Comparison of ENCODE assay signal across 1 cellular context in the genomic region with DNA sequence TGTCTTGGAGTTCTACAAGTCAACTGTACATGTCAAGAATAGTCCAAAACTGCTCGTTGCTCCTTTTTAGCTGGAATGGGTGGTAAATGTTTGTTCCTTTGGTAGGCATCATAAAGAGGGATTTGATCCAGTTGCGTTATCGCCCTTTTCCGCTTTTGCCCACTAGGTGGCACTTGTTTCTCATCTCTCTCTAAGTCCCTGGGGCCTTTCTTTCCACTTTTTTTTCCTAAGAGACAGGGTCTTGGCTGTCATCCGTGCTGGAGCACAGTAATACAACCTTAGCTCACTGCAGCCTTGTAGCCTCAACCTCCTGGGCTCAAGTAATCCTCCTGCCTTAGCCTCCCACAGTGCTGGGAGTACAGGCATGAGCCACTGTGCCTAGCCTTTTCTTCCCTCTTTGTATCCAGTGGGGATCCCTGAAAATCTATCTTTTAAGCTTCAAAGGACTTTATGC.
A peak's percentile ranks its signal among the peaks of the same experiment; 100 is the strongest.
TF ChIP-seq lines count a peak whose summit lies in the region.

No MANE protein-coding gene starts in this region.

TF ChIP-seq in H1, 55 proteins besides CTCF, POLR2A, EP300 and RAD21:
- TF ChIP-seq TEAD4 (IDR thresholded peaks at IDR 0.05; ENCODE audit: low read depth, low read length): no peak
- peak; percentile 42; the same call in 1 of the 2 replicates for TF ChIP-seq KDM1A (IDR thresholded peaks at IDR 0.05; ENCODE audit: borderline replicate concordance, low read length)
- TF ChIP-seq RNF2 (IDR thresholded peaks at IDR 0.05; ENCODE audit: borderline replicate concordance, low read depth, low read length, missing control alignments, poor library complexity, severe bottlenecking): no peak
- TF ChIP-seq CEBPB (IDR thresholded peaks at IDR 0.05; ENCODE audit: low read depth, low read length): 0 out of 2 replicates have a peak, but pooled peaks have one; percentile 17
- no peak for TF ChIP-seq RFX5 (IDR thresholded peaks at IDR 0.05; ENCODE audit: borderline replicate concordance, low read depth, low read length)
TF ChIP-seq in H1: peak in this region for 2.
